ENCODE assay signal across 1 cellular context in genomic region chr9:127850286-127850830, GRCh38.
TF ChIP-seq lines count a peak whose summit lies in the region.

No MANE protein-coding gene starts in this region.

TF ChIP-seq in HepG2, 621 proteins besides CTCF, POLR2A, EP300 and RAD21:
- TF ChIP-seq ZUFSP (CRISPR knock-in tag; IDR thresholded peaks at IDR 0.05; ENCODE audit: borderline replicate concordance) (no peak), PHF21A (CRISPR knock-in tag; IDR thresholded peaks at IDR 0.05) (no peak)
